In the genomic region with DNA sequence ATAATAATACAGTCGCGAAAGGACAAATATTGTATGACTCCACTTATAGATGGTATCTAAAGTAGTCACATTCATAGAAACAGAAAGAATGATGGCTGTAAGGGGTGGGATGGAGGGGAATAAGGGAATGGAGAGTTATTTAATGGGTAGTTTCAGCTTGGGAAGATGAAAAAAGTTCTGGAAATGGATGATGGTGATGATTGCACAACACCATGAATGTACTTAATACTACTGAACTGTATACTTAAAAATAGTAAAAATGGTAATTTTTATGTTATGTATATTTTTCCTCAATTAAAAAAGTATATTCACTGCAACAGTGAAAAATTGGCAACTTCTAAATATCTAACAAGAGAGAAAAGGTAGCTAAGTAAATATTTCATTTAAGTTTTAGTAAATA, we compare ENCODE assay signal across 35 cellular contexts.
"Had no signal": no experiment of that assay in that cellular context is flagged by ENCODE, and none has a peak within 500 bp of the region (broad histone marks: within the 10 kb centered on the region; RNA-seq: fewer than 3 reads in every experiment).

No MANE protein-coding gene starts in this region.

- H3K36me3 ChIP-seq: MG63 had no signal

- DNase-seq: Karpas-422, Kasumi-1, MG63, MM.1S, MV-4-11, NCI-H1048, NCI-H1092, NCI-H1092 treated with DMSO at 0.1 percent for 48 hours, NCI-H1105, NCI-H1105 treated with DMSO at 0.1 percent for 48 hours, NCI-H1417, NCI-H1417 treated with DMSO at 0.1 percent for 48 hours, NCI-H1436, NCI-H1436 treated with DMSO at 0.1 percent for 48 hours, NCI-H146, NCI-H1694, NCI-H1694 treated with DMSO at 0.1 percent for 48 hours, NCI-H187, NCI-H187 treated with DMSO at 0.1 percent for 48 hours, NCI-H1930, NCI-H2029, NCI-H2029 treated with DMSO at 0.1 percent for 48 hours, NCI-H2081, NCI-H2081 treated with DMSO at 0.1 percent for 48 hours, NCI-H2107, NCI-H2171, NCI-H2171 treated with DMSO at 0.1 percent for 48 hours, NCI-H2227 treated with DMSO at 0.1 percent for 48 hours, NCI-H226, NCI-H345, NCI-H446, NCI-H446 treated with DMSO at 0.1 percent for 48 hours, NCI-H510A, NCI-H510A treated with DMSO at 0.1 percent for 48 hours, NCI-H524 had no signal

- H3K9me3 ChIP-seq: MG63 had no signal

- H3K27me3 ChIP-seq: MG63 had no signal

- H3K4me3 ChIP-seq: MG63 had no signal
